20 cellular contexts compared by ENCODE assay signal in genomic region chr17:35981908-35982330, GRCh38. TPM values are rescaled to one million over a fixed set of nuclear protein-coding genes. Genes with fewer than 3 reads are reported as not detected.
DNase-seq lines count a peak whose midpoint lies in the region; ATAC-seq and TF ChIP-seq lines count a peak whose summit lies in the region.
"Had no signal": no experiment of that assay in that cellular context is flagged by ENCODE, and none has a peak within 500 bp of the region (broad histone marks: within the 10 kb centered on the region; RNA-seq: fewer than 3 reads in every experiment).

No MANE protein-coding gene starts in this region.

- H3K4me1 Mint-ChIP-seq in Calu3 (ENCODE audit: low read depth, unreplicated experiment), result no peaks in the 10 kb centered on the region

- no peaks in the 10 kb centered on the region for H3K36me3 Mint-ChIP-seq in Calu3 (ENCODE audit: insufficient read depth, unreplicated experiment)

- CTCF ChIA-PET in Calu3 (lab: Charles Lee), result interaction anchor here (0.7 to 2.7 kb wide), 5 partner anchors 12 to 167 kb away, joined by 3 to 36 read pairs (median 8); no protein-coding TSS in a partner anchor

- no peak overlapping the region for H3K4me3 Mint-ChIP-seq in Calu3 (ENCODE audit: low read depth, unreplicated experiment)
- H3K4me3 Mint-ChIP-seq: stimulated activated naive CD8-positive, alpha-beta T cell treated with anti-CD3 and anti-CD28 coated beads, Interleukin-15, Interleukin-2, amounts not matched to agents 100 ng/mL and 50 ng/mL, for 24 hours had no signal

- DNase-seq in Calu3 (peak; percentile 46), SK-MEL-5 (ENCODE audit: low read depth, low spot score) (peak; percentile 20), right lobe of liver (peak; percentile 77 to 89 (median 88)), germinal center (ENCODE audit: low spot score) (no peak), cerebellum (ENCODE audit: low spot score) (no peak)
- DNase-seq in activated CD8-positive, alpha-beta memory T cell treated with anti-CD3 and anti-CD28 coated beads, Interleukin-2, amount 50 U/mL, for 48 hours, result no peak
- DNase-seq: AML-193; brain microvascular endothelial cell; DMS79 treated with DMSO at 0.1 percent for 48 hours; effector memory CD4-positive, alpha-beta T cell; foreskin keratinocyte; NCI-H1417; RPMI8226 had no signal

- BruUV-seq in Calu3 (replicated peaks; lab: Mats Ljungman, UMichigan), result no TSS peak

- H3K27me3 Mint-ChIP-seq in Calu3 (ENCODE audit: unreplicated experiment), result peaks cover 94% of the 10 kb centered on the region

- WGBS in right lobe of liver (ENCODE audit: insufficient coverage, low coverage, low lambda C conversion rate, missing lambda C conversion rate), result 8% methylated on average over 4 of the region's 4 CpGs

- no peak for TF ChIP-seq POLR2A in right lobe of liver (IDR thresholded peaks at IDR 0.05)

- H3K27ac ChIP-seq in right lobe of liver, result peak overlapping the region; percentile 56 to 88 (median 61)
- H3K27ac ChIP-seq: brain microvascular endothelial cell, foreskin keratinocyte had no signal

- H3K4me1 ChIP-seq in right lobe of liver, result peaks cover 0 to 39% (median 16%) of the 10 kb centered on the region in 4 donors
- H3K4me1 ChIP-seq: foreskin keratinocyte had no signal

- no peaks in the 10 kb centered on the region for H3K27me3 ChIP-seq in right lobe of liver
- H3K27me3 ChIP-seq: brain microvascular endothelial cell had no signal

- TF ChIP-seq CTCF in Calu3 (IDR thresholded peaks at IDR 0.05; ENCODE audit: unreplicated experiment), result no peak
- TF ChIP-seq CTCF in GM12874 (IDR thresholded peaks at IDR 0.05; ENCODE audit: insufficient read depth, low read depth, low read length), result peak; percentile 64
- peak; percentile 42 to 86 (median 64) for TF ChIP-seq CTCF in right lobe of liver (IDR thresholded peaks at IDR 0.05)

- H3K9me3 ChIP-seq in right lobe of liver, result no peaks in the 10 kb centered on the region

- intact Hi-C loops in Calu3 (cut with micrococcal nuclease; ENCODE audit: unreplicated experiment) (no loop called here), right lobe of liver (cut with DNase I) (loop anchor here (10.0 kb wide), 2 partner anchors 93 to 163 kb away; no protein-coding TSS in a partner anchor)

- ATAC-seq in right lobe of liver, result peak; percentile 71 to 86 (median 74)
- no peak for ATAC-seq in HG02610 (IDR thresholded peaks at IDR 0.05; ENCODE audit: unreplicated experiment)
- ATAC-seq: foreskin keratinocyte had no signal

- peak overlapping the region; percentile 48 to 95 (median 59) for H3K4me3 ChIP-seq in right lobe of liver

- no peaks in the 10 kb centered on the region for H3K9me3 Mint-ChIP-seq in Calu3 (ENCODE audit: low read depth, unreplicated experiment)
- H3K9me3 Mint-ChIP-seq: stimulated activated naive CD8-positive, alpha-beta T cell treated with anti-CD3 and anti-CD28 coated beads, Interleukin-15, Interleukin-2, amounts not matched to agents 100 ng/mL and 50 ng/mL, for 24 hours had no signal

- peaks cover 0 to 11% (median 0%) of the 10 kb centered on the region in 4 donors for H3K36me3 ChIP-seq in right lobe of liver
- H3K36me3 ChIP-seq: brain microvascular endothelial cell had no signal

- in situ Hi-C loops in SK-MEL-5 (cut with HindIII; ENCODE audit: low pct_unique_long_range_greater_than_20kb, low sequenced_read_pairs), result no loop called here

- no peak overlapping the region for H3K27ac Mint-ChIP-seq in Calu3 (ENCODE audit: unreplicated experiment)
- H3K27ac Mint-ChIP-seq: stimulated activated naive CD8-positive, alpha-beta T cell treated with anti-CD3 and anti-CD28 coated beads, Interleukin-15, Interleukin-2, amounts not matched to agents 100 ng/mL and 50 ng/mL, for 24 hours had no signal

RNA-seq across cellular contexts. Expression of gene CCL16, which starts 0.6 kb away (rescaled TPM):
- total RNA-seq in Calu3 (2022) (not detected in 2 replicates), right lobe of liver (10 to 100 TPM; 26.5 to 52.6 (median 36.5) TPM), cerebellum (not detected)
- total RNA-seq in SK-MEL-5 (2014; rRNA removed; shearing (Covaris generic)), result not detected in 2 replicates
- not detected in 2 replicates for polyA plus RNA-seq in SK-MEL-5 (2015; cell fraction: cytosol; rRNA removed)
- polyA plus RNA-seq in SK-MEL-5 (2015; cell fraction: nucleus; rRNA removed), result not detected in 2 replicates
- total RNA-seq: activated CD8-positive, alpha-beta memory T cell treated with anti-CD3 and anti-CD28 coated beads for 36 hours; foreskin keratinocyte; HT1080; T-helper 2 cell treated with Interferon-gamma antibody and Interleukin-4, amounts not matched to agents 100 ng/mL and 5 ng/mL, for 36 hours had no signal
- polyA plus RNA-seq: foreskin keratinocyte had no signal

RNA-seq across cellular contexts. Expression of gene CCL14, which starts 4.6 kb away (rescaled TPM):
- total RNA-seq in Calu3 (2022), result not detected in 2 replicates
- not detected in 2 replicates for total RNA-seq in SK-MEL-5 (2014; rRNA removed; shearing (Covaris generic))
- polyA plus RNA-seq in SK-MEL-5 (2015; cell fraction: cytosol; rRNA removed), result not detected in 2 replicates
- not detected in 2 replicates for polyA plus RNA-seq in SK-MEL-5 (2015; cell fraction: nucleus; rRNA removed)
- 100 to 1,000 TPM in 1 of 6 experiments, 10 to 100 TPM in 4, 1 to 10 TPM in 1; 8.9 to 130 (median 30.7) TPM for total RNA-seq in right lobe of liver
- total RNA-seq in cerebellum, result 1.1 TPM
- total RNA-seq: activated CD8-positive, alpha-beta memory T cell treated with anti-CD3 and anti-CD28 coated beads for 36 hours; foreskin keratinocyte; HT1080; T-helper 2 cell treated with Interferon-gamma antibody and Interleukin-4, amounts not matched to agents 100 ng/mL and 5 ng/mL, for 36 hours had no signal
- polyA plus RNA-seq: foreskin keratinocyte had no signal

RNA-seq across cellular contexts. Expression of gene CCL15, which starts 19.4 kb away (rescaled TPM):
- total RNA-seq in Calu3 (2022), result 0.42 TPM in 1 of 2 replicates, not detected in the other
- not detected in 2 replicates for total RNA-seq in SK-MEL-5 (2014; rRNA removed; shearing (Covaris generic))
- polyA plus RNA-seq in SK-MEL-5 (2015; cell fraction: cytosol; rRNA removed), result not detected in 2 replicates
- polyA plus RNA-seq in SK-MEL-5 (2015; cell fraction: nucleus; rRNA removed), result not detected in 2 replicates
- total RNA-seq in right lobe of liver, result 10 to 100 TPM; 11.0 to 19.2 (median 16.2) TPM
- not detected for total RNA-seq in cerebellum
- total RNA-seq: activated CD8-positive, alpha-beta memory T cell treated with anti-CD3 and anti-CD28 coated beads for 36 hours; foreskin keratinocyte; HT1080; T-helper 2 cell treated with Interferon-gamma antibody and Interleukin-4, amounts not matched to agents 100 ng/mL and 5 ng/mL, for 36 hours had no signal
- polyA plus RNA-seq: foreskin keratinocyte had no signal

RNA-seq across cellular contexts. Expression of gene CCL23, which starts 35.9 kb away (rescaled TPM):
- total RNA-seq in Calu3 (2022) (not detected in 2 replicates), right lobe of liver (10 to 100 TPM in 1 of 6 experiments, 1 to 10 TPM in 5; 1.1 to 12.7 (median 2.1) TPM), cerebellum (not detected)
- total RNA-seq in SK-MEL-5 (2014; rRNA removed; shearing (Covaris generic)), result not detected in 2 replicates
- not detected in 2 replicates for polyA plus RNA-seq in SK-MEL-5 (2015; cell fraction: cytosol; rRNA removed)
- not detected in 2 replicates for polyA plus RNA-seq in SK-MEL-5 (2015; cell fraction: nucleus; rRNA removed)
- total RNA-seq: foreskin keratinocyte; HT1080; T-helper 2 cell treated with Interferon-gamma antibody and Interleukin-4, amounts not matched to agents 100 ng/mL and 5 ng/mL, for 36 hours had no signal
- polyA plus RNA-seq: foreskin keratinocyte had no signal

RNA-seq across cellular contexts. Expression of gene LYZL6, which starts 38.4 kb away (rescaled TPM):
- total RNA-seq in Calu3 (2022), result not detected in 2 replicates
- not detected in 2 replicates for total RNA-seq in SK-MEL-5 (2014; rRNA removed; shearing (Covaris generic))
- polyA plus RNA-seq in SK-MEL-5 (2015; cell fraction: cytosol; rRNA removed), result not detected in 2 replicates
- not detected in 2 replicates for polyA plus RNA-seq in SK-MEL-5 (2015; cell fraction: nucleus; rRNA removed)
- total RNA-seq in right lobe of liver, result not detected
- not detected for total RNA-seq in cerebellum
- total RNA-seq: activated CD8-positive, alpha-beta memory T cell treated with anti-CD3 and anti-CD28 coated beads for 36 hours; foreskin keratinocyte; HT1080; mucosa of gallbladder; T-helper 2 cell treated with Interferon-gamma antibody and Interleukin-4, amounts not matched to agents 100 ng/mL and 5 ng/mL, for 36 hours had no signal
- polyA plus RNA-seq: foreskin keratinocyte had no signal

Comparison
In these comparisons a context has a peak if more than half of its experiments do, and no peak if none do; other contexts are left out.
1. DNase-seq: peak in Calu3 (single experiment), SK-MEL-5 (single experiment) and right lobe of liver (3 of 3); none in germinal center (single experiment), cerebellum (single experiment) and activated CD8-positive, alpha-beta memory T cell treated with anti-CD3 and anti-CD28 coated beads, Interleukin-2, amount 50 U/mL, for 48 hours (single experiment).
2. RNA of gene CCL16, which starts 0.6 kb away (total RNA-seq): 26.5 to 52.6 TPM in right lobe of liver; not detected in Calu3, not detected in SK-MEL-5 and not detected in cerebellum (single experiment); every median in the first group is over 10 times any median in the second.